ENCODE assay signal across 1 cellular context in the genomic region with DNA sequence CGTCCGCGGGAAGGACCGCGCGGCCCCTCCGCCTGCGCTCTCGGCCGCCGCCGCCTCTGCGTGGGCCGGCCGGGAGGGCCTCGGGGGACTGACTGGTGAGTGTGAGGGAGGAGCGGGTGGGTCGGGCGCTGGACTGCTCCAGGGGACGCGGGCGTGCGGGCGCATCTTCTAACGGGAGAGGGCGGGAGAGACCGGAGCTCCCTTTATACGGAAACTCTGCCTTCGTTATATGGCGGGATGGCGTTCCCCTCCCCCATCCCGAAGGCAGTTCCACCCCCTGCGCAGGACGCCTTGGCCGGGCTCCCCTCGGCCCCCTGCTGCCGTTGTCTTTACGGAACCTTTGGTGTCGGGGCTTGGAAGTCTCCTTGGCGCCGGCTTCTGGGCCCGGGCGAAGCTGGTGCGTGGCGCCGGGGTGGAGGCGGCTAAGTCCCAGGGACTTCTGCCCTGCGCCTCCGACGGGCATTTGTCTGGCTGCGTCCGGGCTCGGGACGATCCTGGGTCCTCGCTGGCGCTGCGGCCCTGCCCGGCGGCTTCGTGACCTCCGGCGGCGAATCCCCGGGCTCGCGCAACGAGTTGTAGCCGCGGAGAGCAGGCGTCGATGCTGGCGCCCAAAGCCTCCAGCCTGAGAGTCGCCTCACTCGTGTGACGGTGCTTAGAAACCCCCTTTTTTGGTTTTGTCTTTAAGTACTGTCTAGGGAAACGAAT.
TF ChIP-seq lines count a peak whose summit lies in the region.

No MANE protein-coding gene starts in this region.

TF ChIP-seq in GM23338, 12 proteins besides CTCF, POLR2A, EP300 and RAD21 (continued from another document):
- TF ChIP-seq, protein P1, sequence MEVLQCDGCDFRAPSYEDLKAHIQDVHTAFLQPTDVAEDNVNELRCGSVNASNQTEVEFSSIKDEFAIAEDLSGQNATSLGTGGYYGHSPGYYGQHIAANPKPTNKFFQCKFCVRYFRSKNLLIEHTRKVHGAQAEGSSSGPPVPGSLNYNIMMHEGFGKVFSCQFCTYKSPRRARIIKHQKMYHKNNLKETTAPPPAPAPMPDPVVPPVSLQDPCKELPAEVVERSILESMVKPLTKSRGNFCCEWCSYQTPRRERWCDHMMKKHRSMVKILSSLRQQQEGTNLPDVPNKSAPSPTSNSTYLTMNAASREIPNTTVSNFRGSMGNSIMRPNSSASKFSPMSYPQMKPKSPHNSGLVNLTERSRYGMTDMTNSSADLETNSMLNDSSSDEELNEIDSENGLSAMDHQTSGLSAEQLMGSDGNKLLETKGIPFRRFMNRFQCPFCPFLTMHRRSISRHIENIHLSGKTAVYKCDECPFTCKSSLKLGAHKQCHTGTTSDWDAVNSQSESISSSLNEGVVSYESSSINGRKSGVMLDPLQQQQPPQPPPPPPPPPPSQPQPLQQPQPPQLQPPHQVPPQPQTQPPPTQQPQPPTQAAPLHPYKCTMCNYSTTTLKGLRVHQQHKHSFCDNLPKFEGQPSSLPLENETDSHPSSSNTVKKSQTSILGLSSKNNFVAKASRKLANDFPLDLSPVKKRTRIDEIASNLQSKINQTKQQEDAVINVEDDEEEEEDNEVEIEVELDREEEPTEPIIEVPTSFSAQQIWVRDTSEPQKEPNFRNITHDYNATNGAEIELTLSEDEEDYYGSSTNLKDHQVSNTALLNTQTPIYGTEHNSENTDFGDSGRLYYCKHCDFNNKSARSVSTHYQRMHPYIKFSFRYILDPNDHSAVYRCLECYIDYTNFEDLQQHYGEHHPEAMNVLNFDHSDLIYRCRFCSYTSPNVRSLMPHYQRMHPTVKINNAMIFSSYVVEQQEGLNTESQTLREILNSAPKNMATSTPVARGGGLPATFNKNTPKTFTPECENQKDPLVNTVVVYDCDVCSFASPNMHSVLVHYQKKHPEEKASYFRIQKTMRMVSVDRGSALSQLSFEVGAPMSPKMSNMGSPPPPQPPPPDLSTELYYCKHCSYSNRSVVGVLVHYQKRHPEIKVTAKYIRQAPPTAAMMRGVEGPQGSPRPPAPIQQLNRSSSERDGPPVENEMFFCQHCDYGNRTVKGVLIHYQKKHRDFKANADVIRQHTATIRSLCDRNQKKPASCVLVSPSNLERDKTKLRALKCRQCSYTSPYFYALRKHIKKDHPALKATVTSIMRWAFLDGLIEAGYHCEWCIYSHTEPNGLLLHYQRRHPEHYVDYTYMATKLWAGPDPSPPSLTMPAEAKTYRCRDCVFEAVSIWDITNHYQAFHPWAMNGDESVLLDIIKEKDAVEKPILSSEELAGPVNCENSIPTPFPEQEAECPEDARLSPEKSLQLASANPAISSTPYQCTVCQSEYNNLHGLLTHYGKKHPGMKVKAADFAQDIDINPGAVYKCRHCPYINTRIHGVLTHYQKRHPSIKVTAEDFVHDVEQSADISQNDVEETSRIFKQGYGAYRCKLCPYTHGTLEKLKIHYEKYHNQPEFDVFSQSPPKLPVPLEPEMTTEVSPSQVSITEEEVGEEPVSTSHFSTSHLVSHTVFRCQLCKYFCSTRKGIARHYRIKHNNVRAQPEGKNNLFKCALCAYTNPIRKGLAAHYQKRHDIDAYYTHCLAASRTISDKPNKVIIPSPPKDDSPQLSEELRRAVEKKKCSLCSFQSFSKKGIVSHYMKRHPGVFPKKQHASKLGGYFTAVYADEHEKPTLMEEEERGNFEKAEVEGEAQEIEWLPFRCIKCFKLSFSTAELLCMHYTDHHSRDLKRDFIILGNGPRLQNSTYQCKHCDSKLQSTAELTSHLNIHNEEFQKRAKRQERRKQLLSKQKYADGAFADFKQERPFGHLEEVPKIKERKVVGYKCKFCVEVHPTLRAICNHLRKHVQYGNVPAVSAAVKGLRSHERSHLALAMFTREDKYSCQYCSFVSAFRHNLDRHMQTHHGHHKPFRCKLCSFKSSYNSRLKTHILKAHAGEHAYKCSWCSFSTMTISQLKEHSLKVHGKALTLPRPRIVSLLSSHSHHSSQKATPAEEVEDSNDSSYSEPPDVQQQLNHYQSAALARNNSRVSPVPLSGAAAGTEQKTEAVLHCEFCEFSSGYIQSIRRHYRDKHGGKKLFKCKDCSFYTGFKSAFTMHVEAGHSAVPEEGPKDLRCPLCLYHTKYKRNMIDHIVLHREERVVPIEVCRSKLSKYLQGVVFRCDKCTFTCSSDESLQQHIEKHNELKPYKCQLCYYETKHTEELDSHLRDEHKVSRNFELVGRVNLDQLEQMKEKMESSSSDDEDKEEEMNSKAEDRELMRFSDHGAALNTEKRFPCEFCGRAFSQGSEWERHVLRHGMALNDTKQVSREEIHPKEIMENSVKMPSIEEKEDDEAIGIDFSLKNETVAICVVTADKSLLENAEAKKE (CRISPR knock-in tag; IDR thresholded peaks at IDR 0.05): no peak
- no peak for TF ChIP-seq EZH2phosphoT487 (IDR thresholded peaks at IDR 0.05; ENCODE audit: unreplicated experiment)
- TF ChIP-seq NANOG (IDR thresholded peaks at IDR 0.05; ENCODE audit: borderline replicate concordance): no peak
- TF ChIP-seq POLR2AphosphoS5 (IDR thresholded peaks at IDR 0.05; ENCODE audit: low read depth): no peak
- TF ChIP-seq, protein P2, sequence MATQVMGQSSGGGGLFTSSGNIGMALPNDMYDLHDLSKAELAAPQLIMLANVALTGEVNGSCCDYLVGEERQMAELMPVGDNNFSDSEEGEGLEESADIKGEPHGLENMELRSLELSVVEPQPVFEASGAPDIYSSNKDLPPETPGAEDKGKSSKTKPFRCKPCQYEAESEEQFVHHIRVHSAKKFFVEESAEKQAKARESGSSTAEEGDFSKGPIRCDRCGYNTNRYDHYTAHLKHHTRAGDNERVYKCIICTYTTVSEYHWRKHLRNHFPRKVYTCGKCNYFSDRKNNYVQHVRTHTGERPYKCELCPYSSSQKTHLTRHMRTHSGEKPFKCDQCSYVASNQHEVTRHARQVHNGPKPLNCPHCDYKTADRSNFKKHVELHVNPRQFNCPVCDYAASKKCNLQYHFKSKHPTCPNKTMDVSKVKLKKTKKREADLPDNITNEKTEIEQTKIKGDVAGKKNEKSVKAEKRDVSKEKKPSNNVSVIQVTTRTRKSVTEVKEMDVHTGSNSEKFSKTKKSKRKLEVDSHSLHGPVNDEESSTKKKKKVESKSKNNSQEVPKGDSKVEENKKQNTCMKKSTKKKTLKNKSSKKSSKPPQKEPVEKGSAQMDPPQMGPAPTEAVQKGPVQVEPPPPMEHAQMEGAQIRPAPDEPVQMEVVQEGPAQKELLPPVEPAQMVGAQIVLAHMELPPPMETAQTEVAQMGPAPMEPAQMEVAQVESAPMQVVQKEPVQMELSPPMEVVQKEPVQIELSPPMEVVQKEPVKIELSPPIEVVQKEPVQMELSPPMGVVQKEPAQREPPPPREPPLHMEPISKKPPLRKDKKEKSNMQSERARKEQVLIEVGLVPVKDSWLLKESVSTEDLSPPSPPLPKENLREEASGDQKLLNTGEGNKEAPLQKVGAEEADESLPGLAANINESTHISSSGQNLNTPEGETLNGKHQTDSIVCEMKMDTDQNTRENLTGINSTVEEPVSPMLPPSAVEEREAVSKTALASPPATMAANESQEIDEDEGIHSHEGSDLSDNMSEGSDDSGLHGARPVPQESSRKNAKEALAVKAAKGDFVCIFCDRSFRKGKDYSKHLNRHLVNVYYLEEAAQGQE (IDR thresholded peaks at IDR 0.05; ENCODE audit: unreplicated experiment): no peak
- TF ChIP-seq ZNF114 (CRISPR knock-in tag; IDR thresholded peaks at IDR 0.05): no peak
TF ChIP-seq in GM23338: peak in this region for 0.
